In the genomic region with DNA sequence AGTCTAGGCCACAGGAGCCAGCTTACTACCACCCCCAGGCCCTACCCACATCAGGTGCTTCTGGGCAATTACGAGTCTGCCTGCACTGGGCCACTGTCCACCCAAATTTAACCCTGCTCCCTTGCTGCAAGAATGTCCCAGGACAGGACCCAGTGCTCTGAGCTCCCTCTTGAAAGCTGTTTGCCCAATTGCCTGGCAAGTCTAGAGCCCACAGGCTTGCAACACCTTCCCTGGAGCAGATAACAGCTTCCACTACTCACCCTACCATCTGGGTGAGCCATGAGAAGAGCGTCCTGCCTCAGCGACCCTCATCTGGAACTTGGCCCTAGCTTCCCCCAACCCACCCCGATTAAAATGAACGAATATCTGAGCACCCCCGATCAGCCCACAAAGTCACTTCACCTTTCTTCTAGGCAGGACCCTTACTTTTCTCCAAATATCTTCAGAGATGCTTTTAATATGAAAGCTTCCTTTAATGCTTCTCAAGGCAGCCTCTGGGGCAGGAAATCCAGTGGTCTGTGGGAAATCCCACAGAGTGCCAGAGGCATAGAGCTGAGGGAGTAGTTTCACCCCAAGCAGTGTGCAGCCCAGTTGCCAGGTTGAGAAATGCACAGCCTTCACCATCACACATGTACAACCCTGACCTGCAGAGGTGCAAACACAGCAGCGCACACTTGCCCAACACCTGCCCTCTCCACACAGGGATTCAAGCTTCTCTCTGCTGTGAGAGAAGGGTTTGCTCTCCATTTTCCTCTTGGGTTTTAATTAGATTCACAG, we compare ENCODE assay signal across 15 cellular contexts. TPM values are rescaled to one million over a fixed set of nuclear protein-coding genes. Genes with fewer than 3 reads are reported as not detected.
A peak's percentile ranks its signal among the peaks of the same experiment; 100 is the strongest.
DNase-seq lines count a peak whose midpoint lies in the region; ATAC-seq and TF ChIP-seq lines count a peak whose summit lies in the region.
"Had no signal": no experiment of that assay in that cellular context is flagged by ENCODE, and none has a peak within 500 bp of the region (broad histone marks: within the 10 kb centered on the region; RNA-seq: fewer than 3 reads in every experiment).

No MANE protein-coding gene starts in this region.

- ATAC-seq in aorta (ENCODE audit: low FRiP score) (no peak), HG03439 (IDR thresholded peaks at IDR 0.05; ENCODE audit: unreplicated experiment) (no peak)
- ATAC-seq: HCT116, K562, right cardiac atrium had no signal

- H3K4me3 ChIP-seq in aorta (ENCODE audit: low read length in 2 of 2) (no peak overlapping the region), adrenal gland (no peak overlapping the region)
- H3K4me3 ChIP-seq: K562, vagina had no signal

- H3K27ac ChIP-seq in layer of hippocampus (ENCODE audit: low read depth, low read length) = peak overlapping the region; percentile 31
- H3K27ac ChIP-seq in aorta (ENCODE audit: low read depth in 1 of 2, low read length in 2 of 2) = no peak overlapping the region
- peak overlapping the region in 1 of 5 donors; percentile 81 for H3K27ac ChIP-seq in adrenal gland
- H3K27ac ChIP-seq: vagina had no signal

- H3K4me1 ChIP-seq in aorta (ENCODE audit: control insufficient read depth in 1 of 2, insufficient read depth in 2 of 2, low read length in 2 of 2) (no peaks in the 10 kb centered on the region), adrenal gland (replicated peaks in 1 of 2) (peaks cover 31 to 39% of the 10 kb centered on the region in 2 donors)
- H3K4me1 ChIP-seq: vagina had no signal

- peak; percentile 41 for DNase-seq in stimulated activated CD8-positive, alpha-beta memory T cell treated with anti-CD3 and anti-CD28 coated beads, Interleukin-12 subunit alpha, Interleukin-12 subunit beta, amount 100 ng/mL, for 1 hour (ENCODE audit: low read depth)
- no peak for DNase-seq in stimulated activated CD8-positive, alpha-beta memory T cell treated with anti-CD3 and anti-CD28 coated beads, Interleukin-4, amount 100 ng/mL, for 48 hours
- DNase-seq in activated T-helper 1 cell treated with Interleukin-2 at 50 U/mL for 16 hours (ENCODE audit: low read depth) (peak; percentile 26), aorta (peak; percentile 17), ecto neural progenitor cell (ENCODE audit: low spot score) (no peak), adrenal gland (no peak)
- DNase-seq: activated B cell treated with CpG ODN at 0.5 μM for 24 hours, C1 segment of cervical spinal cord, right cardiac atrium had no signal

- TF ChIP-seq POLR2A in adrenal gland (IDR thresholded peaks at IDR 0.05) = no peak

- no peaks in the 10 kb centered on the region for H3K9me3 ChIP-seq in aorta (ENCODE audit: control insufficient read depth, low read length)
- no peaks in the 10 kb centered on the region for H3K9me3 ChIP-seq in adrenal gland (replicated peaks in 1 of 3)
- H3K9me3 ChIP-seq: vagina had no signal

- no peaks in the 10 kb centered on the region for H3K36me3 ChIP-seq in aorta (ENCODE audit: control insufficient read depth in 1 of 2, insufficient read depth in 2 of 2, low read length in 1 of 2)
- H3K36me3 ChIP-seq in adrenal gland (replicated peaks in 1 of 2) = no peaks in the 10 kb centered on the region
- H3K36me3 ChIP-seq: vagina had no signal

- no peaks in the 10 kb centered on the region for H3K27me3 ChIP-seq in layer of hippocampus (ENCODE audit: control insufficient read depth, insufficient read depth, low read length)
- H3K27me3 ChIP-seq in aorta (ENCODE audit: control insufficient read depth in 1 of 2, insufficient read depth in 2 of 2, low read length in 1 of 2) = no peaks in the 10 kb centered on the region
- no peaks in the 10 kb centered on the region for H3K27me3 ChIP-seq in adrenal gland
- H3K27me3 ChIP-seq: vagina had no signal

- intact Hi-C loops in aorta (cut with DNase I) = loop anchor here in 1 of 2 donors (10.0 kb wide), 1 partner anchor 186 kb away; no protein-coding TSS in a partner anchor
- intact Hi-C loops in adrenal gland (cut with DNase I) = loop anchor here in 1 of 2 donors (10.0 kb wide), 2 partner anchors 576 to 836 kb away; partner anchors contain the start of gene HINT1

- no peak for TF ChIP-seq CTCF in adrenal gland (IDR thresholded peaks at IDR 0.05)

- WGBS in aorta, 2 donors = 92% methylated on average over 7 of the region's 7 CpGs
- WGBS in adrenal gland, 4 donors = 76 to 85% (median 80%) methylated on average over 7 of the region's 7 CpGs

RNA-seq across cellular contexts. Expression of gene ACSL6, which starts 10.6 kb away (rescaled TPM):
- total RNA-seq in aorta (1 to 10 TPM in 1 of 2 donors, under 1 TPM in 1; 0.42 to 2.3 TPM), adrenal gland (10 to 100 TPM in 2 of 8 donors, 1 to 10 TPM in 6; 5.5 to 14.5 (median 8.3) TPM)
- polyA plus RNA-seq in aorta (under 1 TPM; 0.03 to 0.13 TPM), adrenal gland (1 to 10 TPM; 2.5 to 6.5 (median 6.4) TPM)

RNA-seq across cellular contexts. Expression of gene MEIKIN, which starts 55.4 kb away (rescaled TPM):
- total RNA-seq in aorta = 1 to 10 TPM; 1.2 to 3.4 TPM
- polyA plus RNA-seq in aorta = not detected
- total RNA-seq in adrenal gland = not detected
- polyA plus RNA-seq in adrenal gland = not detected
- total RNA-seq: activated B cell treated with CpG ODN at 0.5 μM for 24 hours, epithelial cell of proximal tubule, vagina had no signal
- polyA plus RNA-seq: K562 had no signal

RNA-seq across cellular contexts. Expression of gene IL3, which starts 59.6 kb away (rescaled TPM):
- total RNA-seq in aorta = not detected
- not detected for polyA plus RNA-seq in aorta
- total RNA-seq in adrenal gland = not detected
- polyA plus RNA-seq in adrenal gland = not detected
- total RNA-seq: activated B cell treated with CpG ODN at 0.5 μM for 24 hours, epithelial cell of proximal tubule, K562, right cardiac atrium, vagina had no signal
- polyA plus RNA-seq: K562, right cardiac atrium had no signal

Comparison
In these comparisons a context has a peak if more than half of its experiments do, and no peak if none do; other contexts are left out.
1. DNase-seq: peak in stimulated activated CD8-positive, alpha-beta memory T cell treated with anti-CD3 and anti-CD28 coated beads, Interleukin-12 subunit alpha, Interleukin-12 subunit beta, amount 100 ng/mL, for 1 hour (single experiment), activated T-helper 1 cell treated with Interleukin-2 at 50 U/mL for 16 hours (single experiment) and aorta (2 of 2); none in stimulated activated CD8-positive, alpha-beta memory T cell treated with anti-CD3 and anti-CD28 coated beads, Interleukin-4, amount 100 ng/mL, for 48 hours (single experiment), ecto neural progenitor cell (single experiment) and adrenal gland (0 of 7).